Comparison of ENCODE assay signal across 37 cellular contexts in genomic region chr11:58769308-58769707, GRCh38. TPM values are rescaled to one million over a fixed set of nuclear protein-coding genes. Genes with fewer than 3 reads are reported as not detected.
"Had no signal": no experiment of that assay in that cellular context is flagged by ENCODE, and none has a peak within 500 bp of the region (broad histone marks: within the 10 kb centered on the region; RNA-seq: fewer than 3 reads in every experiment).

No MANE protein-coding gene starts in this region.

- H3K4me3 Mint-ChIP-seq: activated B cell treated with CpG ODN at 0.5 μM for 24 hours; activated CD4-positive, alpha-beta memory T cell treated with anti-CD3 and anti-CD28 coated beads, Interleukin-2, amount 10 ng/mL, durations not matched to agents 7 days and 5 days; activated CD4-positive, alpha-beta T cell treated with anti-CD3 and anti-CD28 coated beads, Interleukin-2, amount 10 ng/mL, durations not matched to agents 24 days and 14 days; activated CD8-positive, alpha-beta memory T cell treated with anti-CD3 and anti-CD28 coated beads, Interleukin-2, amount 10 ng/mL, durations not matched to agents 7 days and 5 days; activated CD8-positive, alpha-beta T cell treated with anti-CD3 and anti-CD28 coated beads, Interleukin-2, amount 10 ng/mL, durations not matched to agents 7 days and 5 days; activated naive CD4-positive, alpha-beta T cell treated with anti-CD3 and anti-CD28 coated beads, Interleukin-2, amount 10 ng/mL, durations not matched to agents 7 days and 5 days; activated naive CD4-positive, alpha-beta T cell treated with anti-CD3 and anti-CD28 coated beads, Interleukin-2, amount 50 U/mL, for 24 hours; activated naive CD8-positive, alpha-beta T cell; activated naive CD8-positive, alpha-beta T cell treated with anti-CD3 and anti-CD28 coated beads, Interleukin-2, amount 10 ng/mL, durations not matched to agents 7 days and 5 days; activated naive CD8-positive, alpha-beta T cell treated with anti-CD3 and anti-CD28 coated beads, Interleukin-2, amount 50 U/mL, for 24 hours; activated T-cell treated with anti-CD3 and anti-CD28 coated beads, Interleukin-2, amount 50 U/mL, for 24 hours; T-helper 1 cell treated with Interleukin-12 subunit alpha and Interleukin-12 subunit beta and Interleukin-4 antibody, amounts not matched to agents 30 μg/mL and 1 μg/mL, for 36 hours; T-helper 2 cell treated with Interferon-gamma antibody and Interleukin-4, amounts not matched to agents 5 μg/mL and 100 μg/mL, for 36 hours had no signal

- FAIRE-seq: TTC549 had no signal

- H3K27me3 Mint-ChIP-seq: activated naive CD4-positive, alpha-beta T cell treated with anti-CD3 and anti-CD28 coated beads, Interleukin-2, amount 10 ng/mL, durations not matched to agents 7 days and 5 days; activated naive CD4-positive, alpha-beta T cell treated with anti-CD3 and anti-CD28 coated beads, Interleukin-2, amount 50 U/mL, for 24 hours had no signal

- H3K4me1 ChIP-seq: ascending aorta, body of pancreas, breast epithelium had no signal

- H3K36me3 ChIP-seq: ascending aorta, brain microvascular endothelial cell, breast epithelium had no signal

- ATAC-seq: activated CD8-positive, alpha-beta memory T cell treated with anti-CD3 and anti-CD28 coated beads, Interleukin-2, amount 10 ng/mL, durations not matched to agents 7 days and 5 days; activated CD8-positive, alpha-beta T cell treated with anti-CD3 and anti-CD28 coated beads, Interleukin-2, amount 10 ng/mL, durations not matched to agents 7 days and 5 days; activated naive CD8-positive, alpha-beta T cell treated with anti-CD3 and anti-CD28 coated beads, Interleukin-2, amount 50 U/mL, for 24 hours; body of pancreas had no signal

- H3K36me3 Mint-ChIP-seq: activated CD8-positive, alpha-beta memory T cell treated with anti-CD3 and anti-CD28 coated beads, Interleukin-2, amount 10 ng/mL, durations not matched to agents 7 days and 5 days; activated naive CD4-positive, alpha-beta T cell treated with anti-CD3 and anti-CD28 coated beads, Interleukin-2, amount 10 ng/mL, durations not matched to agents 7 days and 5 days; activated naive CD4-positive, alpha-beta T cell treated with anti-CD3 and anti-CD28 coated beads, Interleukin-2, amount 50 U/mL, for 24 hours; activated naive CD8-positive, alpha-beta T cell treated with anti-CD3 and anti-CD28 coated beads, Interleukin-2, amount 10 ng/mL, durations not matched to agents 7 days and 5 days had no signal

- H3K27me3 ChIP-seq: ascending aorta, body of pancreas, brain microvascular endothelial cell, breast epithelium had no signal

- H3K4me1 Mint-ChIP-seq: activated B cell treated with CpG ODN at 0.5 μM for 24 hours; activated CD4-positive, alpha-beta memory T cell treated with anti-CD3 and anti-CD28 coated beads, Interleukin-2, amount 10 ng/mL, durations not matched to agents 7 days and 5 days; activated CD8-positive, alpha-beta memory T cell treated with anti-CD3 and anti-CD28 coated beads, Interleukin-2, amount 10 ng/mL, durations not matched to agents 7 days and 5 days; activated naive CD4-positive, alpha-beta T cell treated with anti-CD3 and anti-CD28 coated beads, Interleukin-2, amount 50 U/mL, for 24 hours had no signal

- H3K27ac ChIP-seq: ascending aorta, body of pancreas, brain microvascular endothelial cell, breast epithelium, VCaP had no signal

- H3K27ac Mint-ChIP-seq: activated B cell treated with CpG ODN at 0.5 μM for 24 hours; activated CD4-positive, alpha-beta memory T cell treated with anti-CD3 and anti-CD28 coated beads, Interleukin-2, amount 10 ng/mL, durations not matched to agents 7 days and 5 days; activated CD4-positive, alpha-beta T cell treated with anti-CD3 and anti-CD28 coated beads, Interleukin-2, amount 10 ng/mL, durations not matched to agents 24 days and 14 days; activated CD8-positive, alpha-beta memory T cell treated with anti-CD3 and anti-CD28 coated beads, Interleukin-2, amount 10 ng/mL, durations not matched to agents 7 days and 5 days; activated CD8-positive, alpha-beta T cell treated with anti-CD3 and anti-CD28 coated beads, Interleukin-2, amount 10 ng/mL, durations not matched to agents 7 days and 5 days; activated naive CD4-positive, alpha-beta T cell treated with anti-CD3 and anti-CD28 coated beads, Interleukin-2, amount 10 ng/mL, durations not matched to agents 7 days and 5 days; activated naive CD4-positive, alpha-beta T cell treated with anti-CD3 and anti-CD28 coated beads, Interleukin-2, amount 50 U/mL, for 24 hours; activated naive CD8-positive, alpha-beta T cell; activated naive CD8-positive, alpha-beta T cell treated with anti-CD3 and anti-CD28 coated beads, Interleukin-2, amount 10 ng/mL, durations not matched to agents 7 days and 5 days; activated naive CD8-positive, alpha-beta T cell treated with anti-CD3 and anti-CD28 coated beads, Interleukin-2, amount 50 U/mL, for 24 hours; activated T-cell treated with anti-CD3 and anti-CD28 coated beads, Interleukin-2, amount 50 U/mL, for 24 hours; activated T-helper 2 cell treated with anti-CD3 and anti-CD28 coated beads, Interferon-gamma antibody, Interleukin-2, Interleukin-4, amounts not matched to agents 10 μg/mL and 5 μg/mL and 100 μg/mL, durations not matched to agents 14 hours and 24 hours and 36 hours; T-helper 1 cell treated with Interleukin-12 subunit alpha and Interleukin-12 subunit beta and Interleukin-4 antibody, amounts not matched to agents 30 μg/mL and 1 μg/mL, for 36 hours; T-helper 2 cell treated with Interferon-gamma antibody and Interleukin-4, amounts not matched to agents 5 μg/mL and 100 μg/mL, for 36 hours had no signal

- H3K9me3 Mint-ChIP-seq: activated B cell treated with CpG ODN at 0.5 μM for 24 hours; activated CD4-positive, alpha-beta memory T cell treated with anti-CD3 and anti-CD28 coated beads, Interleukin-2, amount 10 ng/mL, durations not matched to agents 7 days and 5 days; activated CD4-positive, alpha-beta T cell treated with anti-CD3 and anti-CD28 coated beads, Interleukin-2, amount 10 ng/mL, durations not matched to agents 24 days and 14 days; activated naive CD4-positive, alpha-beta T cell treated with anti-CD3 and anti-CD28 coated beads, Interleukin-2, amount 10 ng/mL, durations not matched to agents 7 days and 5 days; activated naive CD4-positive, alpha-beta T cell treated with anti-CD3 and anti-CD28 coated beads, Interleukin-2, amount 50 U/mL, for 24 hours; activated T-cell treated with anti-CD3 and anti-CD28 coated beads, Interleukin-2, amount 50 U/mL, for 24 hours; activated T-helper 2 cell treated with anti-CD3 and anti-CD28 coated beads, Interferon-gamma antibody, Interleukin-2, Interleukin-4, amounts not matched to agents 10 μg/mL and 5 μg/mL and 100 μg/mL, durations not matched to agents 14 hours and 24 hours and 36 hours; T-helper 1 cell treated with Interleukin-12 subunit alpha and Interleukin-12 subunit beta and Interleukin-4 antibody, amounts not matched to agents 30 μg/mL and 1 μg/mL, for 36 hours; T-helper 2 cell treated with Interferon-gamma antibody and Interleukin-4, amounts not matched to agents 5 μg/mL and 100 μg/mL, for 36 hours had no signal

- DNase-seq: activated B cell treated with CpG ODN at 0.5 μM for 24 hours; activated CD4-positive, alpha-beta memory T cell treated with anti-CD3 and anti-CD28 coated beads, Interleukin-2, amount 10 ng/mL, durations not matched to agents 7 days and 5 days; activated CD4-positive, alpha-beta T cell treated with anti-CD3 and anti-CD28 coated beads for 4 hours; activated CD4-positive, alpha-beta T cell treated with anti-CD3 and anti-CD28 coated beads, Interleukin-2, amount 10 ng/mL, durations not matched to agents 24 days and 14 days; activated CD4-positive, alpha-beta T cell treated with anti-CD3 and anti-CD28 coated beads, Interleukin-2, amount 50 U/mL, for 1 hour; activated CD4-positive, alpha-beta T cell treated with anti-CD3 and anti-CD28 coated beads, Interleukin-2, amount 50 U/mL, for 48 hours; activated CD4-positive, CD25-positive, alpha-beta regulatory T cell treated with anti-CD3 and anti-CD28 coated beads, Interleukin-2, amount 50 U/mL, for 72 hours; activated CD8-positive, alpha-beta memory T cell treated with anti-CD3 and anti-CD28 coated beads for 24 hours; activated CD8-positive, alpha-beta memory T cell treated with anti-CD3 and anti-CD28 coated beads, Interleukin-2, amount 10 ng/mL, durations not matched to agents 7 days and 5 days; activated CD8-positive, alpha-beta memory T cell treated with anti-CD3 and anti-CD28 coated beads, Interleukin-2, amount 50 U/mL, for 48 hours; activated CD8-positive, alpha-beta T cell treated with anti-CD3 and anti-CD28 coated beads, Interleukin-2, amount 10 ng/mL, durations not matched to agents 7 days and 5 days; activated effector memory CD4-positive, alpha-beta T cell treated with Interleukin-2 at 50 U/mL for 16 hours; activated gamma-delta T cell; activated naive CD4-positive, alpha-beta T cell treated with anti-CD3 and anti-CD28 coated beads, Interleukin-2, amount 10 ng/mL, durations not matched to agents 7 days and 5 days; activated naive CD4-positive, alpha-beta T cell treated with Interleukin-2 at 50 U/mL for 16 hours; activated naive CD8-positive, alpha-beta T cell treated with anti-CD3 and anti-CD28 coated beads, Interleukin-2, amount 10 ng/mL, durations not matched to agents 7 days and 5 days; activated naive CD8-positive, alpha-beta T cell treated with anti-CD3 and anti-CD28 coated beads, Interleukin-2, amount 50 U/mL, for 24 hours; activated T-cell treated with anti-CD3 and anti-CD28 coated beads, Interleukin-2, amount 50 U/mL, for 24 hours; activated T-cell treated with anti-CD3 and anti-CD28 coated beads, Interleukin-2, amount 50 U/mL, for 48 hours; amygdala; anterior cingulate cortex; body of pancreas; brain microvascular endothelial cell; central memory CD4-positive, alpha-beta T cell; T-helper 1 cell; T-helper 2 cell; T-helper 9 cell had no signal

- H3K9me3 ChIP-seq: ascending aorta, body of pancreas, breast epithelium had no signal

- H3K4me3 ChIP-seq: ascending aorta, body of pancreas, breast epithelium had no signal

RNA-seq across cellular contexts. Expression of gene GLYAT, which starts 37.6 kb away (rescaled TPM):
- total RNA-seq: activated B cell treated with CpG ODN at 0.5 μM for 24 hours; activated CD4-positive, alpha-beta memory T cell treated with anti-CD3 and anti-CD28 coated beads, Interleukin-2, amount 10 ng/mL, durations not matched to agents 7 days and 5 days; activated CD4-positive, alpha-beta T cell treated with anti-CD3 and anti-CD28 coated beads, Interleukin-2, amount 10 ng/mL, durations not matched to agents 24 days and 14 days; activated CD8-positive, alpha-beta memory T cell treated with anti-CD3 and anti-CD28 coated beads, Interleukin-2, amount 10 ng/mL, durations not matched to agents 7 days and 5 days; activated CD8-positive, alpha-beta T cell treated with anti-CD3 and anti-CD28 coated beads, Interleukin-2, amount 10 ng/mL, durations not matched to agents 7 days and 5 days; activated naive CD8-positive, alpha-beta T cell treated with anti-CD3 and anti-CD28 coated beads, Interleukin-2, amount 10 ng/mL, durations not matched to agents 7 days and 5 days; activated T-helper 2 cell treated with anti-CD3 and anti-CD28 coated beads, Interferon-gamma antibody, Interleukin-2, Interleukin-4, amounts not matched to agents 10 μg/mL and 5 μg/mL and 100 μg/mL, durations not matched to agents 14 hours and 24 hours and 36 hours; ascending aorta; cerebellum had no signal
